ENCODE assay signal across 8 cellular contexts in the genomic region with DNA sequence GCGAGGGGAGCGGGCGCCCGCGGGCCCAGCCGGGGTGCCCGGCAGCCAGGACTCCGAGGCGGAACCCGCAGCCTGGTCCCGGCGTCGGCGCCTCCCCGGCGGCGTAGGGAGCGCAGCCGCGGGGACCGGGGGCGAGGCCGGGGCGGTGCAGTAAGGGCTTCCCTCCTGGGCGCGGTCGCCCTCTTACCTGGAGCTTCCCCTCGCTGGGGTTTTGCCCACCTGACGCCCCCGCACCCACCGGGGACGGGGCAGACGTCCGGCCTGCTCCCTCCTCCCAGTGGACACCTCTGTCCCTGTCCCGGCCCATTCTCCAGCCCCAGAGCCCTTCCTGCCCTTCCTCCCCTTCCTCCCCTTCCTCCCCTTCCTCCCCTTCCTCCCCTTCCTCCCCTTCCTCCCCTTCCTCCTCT. TPM values are rescaled to one million over a fixed set of nuclear protein-coding genes. Genes with fewer than 3 reads are reported as not detected.
DNase-seq lines count a peak whose midpoint lies in the region; ATAC-seq and TF ChIP-seq lines count a peak whose summit lies in the region.

No MANE protein-coding gene starts in this region.

- DNase-seq in ACHN (peak; percentile 76), dorsolateral prefrontal cortex (no peak), thyroid gland (no peak), NCI-H69 (lab: John Stamatoyannopoulos, UW) (no peak)

- no peak for TF ChIP-seq POLR2A in thyroid gland (IDR thresholded peaks at IDR 0.05)

- H3K27ac Mint-ChIP-seq in T-helper 1 cell treated with Interleukin-12 subunit alpha and Interleukin-12 subunit beta and Interleukin-4 antibody, amounts not matched to agents 30 μg/mL and 1 μg/mL, for 36 hours = peak overlapping the region; percentile 94

- H3K36me3 ChIP-seq in mucosa of stomach (ENCODE audit: control insufficient read depth, insufficient read depth, low read length) (no peaks in the 10 kb centered on the region), thyroid gland (peaks cover under 1 to 3% of the 10 kb centered on the region in 2 donors)

- WGBS in thyroid gland, 2 donors = 1 to 2% methylated on average over 12 to 33 of the region's 35 CpGs

- peak overlapping the region; percentile 92 for H3K4me3 Mint-ChIP-seq in T-helper 1 cell treated with Interleukin-12 subunit alpha and Interleukin-12 subunit beta and Interleukin-4 antibody, amounts not matched to agents 30 μg/mL and 1 μg/mL, for 36 hours

- peaks cover 14% of the 10 kb centered on the region for H3K36me3 Mint-ChIP-seq in T-helper 1 cell treated with Interleukin-12 subunit alpha and Interleukin-12 subunit beta and Interleukin-4 antibody, amounts not matched to agents 30 μg/mL and 1 μg/mL, for 36 hours (ENCODE audit: low read depth)

- H3K27me3 Mint-ChIP-seq in T-helper 1 cell treated with Interleukin-12 subunit alpha and Interleukin-12 subunit beta and Interleukin-4 antibody, amounts not matched to agents 30 μg/mL and 1 μg/mL, for 36 hours (ENCODE audit: low read depth) = no peaks in the 10 kb centered on the region

- in situ Hi-C loops in ACHN (cut with HindIII; ENCODE audit: low pct_ligation_motif_present, low pct_unique_long_range_greater_than_20kb, low sequenced_read_pairs) = no loop called here

- H3K9me3 ChIP-seq in mucosa of stomach (ENCODE audit: control insufficient read depth, low read length) (no peaks in the 10 kb centered on the region), thyroid gland (no peaks in the 10 kb centered on the region)

- H3K4me1 ChIP-seq in mucosa of stomach (ENCODE audit: control insufficient read depth, insufficient read depth, low read length) (peaks cover 26% of the 10 kb centered on the region), thyroid gland (peaks cover 10 to 34% of the 10 kb centered on the region in 2 donors)

- H3K9ac ChIP-seq in mucosa of stomach (ENCODE audit: low read length) = peak overlapping the region; percentile 99

- H3K9me3 Mint-ChIP-seq in T-helper 1 cell treated with Interleukin-12 subunit alpha and Interleukin-12 subunit beta and Interleukin-4 antibody, amounts not matched to agents 30 μg/mL and 1 μg/mL, for 36 hours = no peaks in the 10 kb centered on the region

- ATAC-seq in GM18861 (IDR thresholded peaks at IDR 0.05; ENCODE audit: unreplicated experiment) = peak; percentile 21
- peak; percentile 25 for ATAC-seq in HG03039 (IDR thresholded peaks at IDR 0.05; ENCODE audit: unreplicated experiment)

- peaks cover 24% of the 10 kb centered on the region for H3K4me1 Mint-ChIP-seq in T-helper 1 cell treated with Interleukin-12 subunit alpha and Interleukin-12 subunit beta and Interleukin-4 antibody, amounts not matched to agents 30 μg/mL and 1 μg/mL, for 36 hours (ENCODE audit: low read depth)

- peaks cover 0 to 17% (median 0%) of the 10 kb centered on the region in 45 donors for H3K27me3 ChIP-seq in dorsolateral prefrontal cortex
- H3K27me3 ChIP-seq in mucosa of stomach (ENCODE audit: control insufficient read depth, insufficient read depth, low read length) = no peaks in the 10 kb centered on the region
- no peaks in the 10 kb centered on the region for H3K27me3 ChIP-seq in thyroid gland

- intact Hi-C loops in dorsolateral prefrontal cortex (cut with DNase I) (no loop called here), thyroid gland (cut with DNase I) (no loop called here)

- peak overlapping the region in 26 of 59 donors; percentile 0 to 79 (median 52) for H3K27ac ChIP-seq in dorsolateral prefrontal cortex
- H3K27ac ChIP-seq in thyroid gland = peak overlapping the region; percentile 72 to 93 (median 81)

- TF ChIP-seq CTCF in dorsolateral prefrontal cortex (IDR thresholded peaks at IDR 0.05 in 54 of 56, conservative IDR thresholded peaks at IDR 0.05 in 2 of 56; ENCODE audit: low read depth in 1 of 56, partially characterized antibody in 56 of 56) = no peak
- TF ChIP-seq CTCF in thyroid gland (IDR thresholded peaks at IDR 0.05) = no peak

- H3K4me3 ChIP-seq in dorsolateral prefrontal cortex (peak overlapping the region in 58 of 59 donors; percentile 37 to 74 (median 60)), mucosa of stomach (ENCODE audit: low read length) (peak overlapping the region; percentile 52), thyroid gland (replicated peaks in 1 of 3) (peak overlapping the region; percentile 30 to 77 (median 33))

RNA-seq across cellular contexts. Expression of a gene that starts 0.4 kb away (rescaled TPM):
- total RNA-seq in dorsolateral prefrontal cortex = 10 to 100 TPM in 95 of 120 experiments, 1 to 10 TPM in 25; 3.6 to 40.5 (median 14.6) TPM
- total RNA-seq in thyroid gland = 100 to 1,000 TPM in 3 of 4 donors, 10 to 100 TPM in 1; 80.6 to 385 (median 212) TPM

RNA-seq across cellular contexts. Expression of a gene that starts 30.5 kb away (rescaled TPM):
- total RNA-seq in dorsolateral prefrontal cortex (1 to 10 TPM in 40 of 120 experiments, under 1 TPM in 58, not detected in 22; 0.15 to 10.0 (median 0.84) TPM), thyroid gland (under 1 TPM in 1 of 4 donors, not detected in 3; 0.67 TPM)

RNA-seq across cellular contexts. Expression of a gene that starts 58.6 kb away (rescaled TPM):
- total RNA-seq in dorsolateral prefrontal cortex = 1 to 10 TPM in 3 of 120 experiments, under 1 TPM in 15, not detected in 102; 0.17 to 1.9 (median 0.52) TPM
- 1 to 10 TPM in 1 of 4 donors, under 1 TPM in 2, not detected in 1; 0.56 to 2.6 (median 0.96) TPM for total RNA-seq in thyroid gland
